In genomic region chr1:171781167-171781875, GRCh38 we compare ENCODE assay signal across 1 cellular context.
A peak's percentile ranks its signal among the peaks of the same experiment; 100 is the strongest.
TF ChIP-seq lines count a peak whose summit lies in the region.

Gene METTL13, plus strand, starts transcription at chr1:171781660. Its CDS starts 308 bp downstream, at chr1:171781968.

TF ChIP-seq in K562, 482 proteins besides CTCF, POLR2A, EP300 and RAD21 (continued from another document and continues in another):
- TF ChIP-seq E2F8 (IDR thresholded peaks at IDR 0.05; ENCODE audit: low read depth, partially characterized antibody) (peak; percentile 88), XRCC4 (IDR thresholded peaks at IDR 0.05; ENCODE audit: extremely low read depth, insufficient read depth, insufficient read length) (no peak), MYBL2 (IDR thresholded peaks at IDR 0.05; ENCODE audit: low read depth) (peak; percentile 95), MYBL2 (CRISPR knock-in tag; IDR thresholded peaks at IDR 0.05; ENCODE audit: borderline replicate concordance) (no peak), ZNF239 (CRISPR knock-in tag; IDR thresholded peaks at IDR 0.05) (no peak), GTF2E2 (tag; IDR thresholded peaks at IDR 0.05) (no peak), DLX4 (CRISPR knock-in tag; IDR thresholded peaks at IDR 0.05) (no peak), HOMEZ (CRISPR knock-in tag; IDR thresholded peaks at IDR 0.05) (no peak), BHLHE40 (IDR thresholded peaks at IDR 0.05; ENCODE audit: low read length) (peak; percentile 59), ZNF316 (IDR thresholded peaks at IDR 0.05) (no peak), ZNF253 (CRISPR knock-in tag; conservative IDR thresholded peaks at IDR 0.05) (no peak), ATF6 (CRISPR knock-in tag; IDR thresholded peaks at IDR 0.05) (peak; percentile 97; the same call in 1 of the 2 replicates), POLR3G (IDR thresholded peaks at IDR 0.05; ENCODE audit: extremely low read depth, insufficient read length, insufficient replicate concordance) (no peak), HDGF (IDR thresholded peaks at IDR 0.05) (no peak), ADNP (tag; IDR thresholded peaks at IDR 0.05) (no peak), KAT8 (IDR thresholded peaks at IDR 0.05; ENCODE audit: low read depth) (no peak), ELK1 (CRISPR knock-in tag; IDR thresholded peaks at IDR 0.05) (no peak), HNRNPUL1 (IDR thresholded peaks at IDR 0.05; ENCODE audit: low read length) (no peak), DIDO1 (tag; IDR thresholded peaks at IDR 0.05; ENCODE audit: low read depth) (peak; percentile 76), MAFF (IDR thresholded peaks at IDR 0.05; ENCODE audit: low read length) (no peak), GTF3C2 (IDR thresholded peaks at IDR 0.05; ENCODE audit: borderline replicate concordance, extremely low read depth, insufficient read length) (no peak), ZKSCAN1 (IDR thresholded peaks at IDR 0.05; ENCODE audit: low read depth, low read length) (peak; percentile 42; the same call in 1 of the 2 replicates), GTF2A2 (tag; IDR thresholded peaks at IDR 0.05) (no peak), TRIM25 (IDR thresholded peaks at IDR 0.05; ENCODE audit: borderline replicate concordance) (no peak), ZNF766 (CRISPR knock-in tag; conservative IDR thresholded peaks at IDR 0.05) (0 out of 2 replicates have a peak, but pooled peaks have one; percentile 58), ZNF717 (CRISPR knock-in tag; IDR thresholded peaks at IDR 0.05) (no peak), ARNT (IDR thresholded peaks at IDR 0.05) (peak in 1 of 2 experiments; percentile 82; a peak in 2 of 4 replicates), PPARD (CRISPR knock-in tag; IDR thresholded peaks at IDR 0.05) (no peak), HDAC6 (IDR thresholded peaks at IDR 0.05; ENCODE audit: low read depth, low read length) (no peak), THRAP3 (IDR thresholded peaks at IDR 0.05; ENCODE audit: borderline replicate concordance) (no peak), FOXP1 (CRISPR knock-in tag; IDR thresholded peaks at IDR 0.05) (no peak), ZNF507 (tag; conservative IDR thresholded peaks at IDR 0.05) (no peak), HOXB6 (CRISPR knock-in tag; IDR thresholded peaks at IDR 0.05; ENCODE audit: borderline replicate concordance) (no peak), ZBTB26 (CRISPR knock-in tag; IDR thresholded peaks at IDR 0.05) (peak; percentile 67; the same call in 1 of the 2 replicates), CBX5 (IDR thresholded peaks at IDR 0.05; ENCODE audit: borderline replicate concordance, low read depth) (0 out of 2 replicates have a peak, but pooled peaks have one; percentile 41), NBN (IDR thresholded peaks at IDR 0.05; ENCODE audit: low read depth) (peak; percentile 63), ZFX (CRISPR knock-in tag; IDR thresholded peaks at IDR 0.05) (peak; percentile 95), NCOR1 (IDR thresholded peaks at IDR 0.05) (no peak), MITF (IDR thresholded peaks at IDR 0.05) (peak; percentile 9; the same call in 1 of the 2 replicates), NKRF (IDR thresholded peaks at IDR 0.05; ENCODE audit: borderline replicate concordance) (peak; percentile 99), HMG20B (CRISPR knock-in tag; IDR thresholded peaks at IDR 0.05) (no peak), SMARCE1 (IDR thresholded peaks at IDR 0.05) (peak; percentile 2; the same call in 1 of the 2 replicates), ZNF431 (CRISPR knock-in tag; IDR thresholded peaks at IDR 0.05) (0 out of 2 replicates have a peak, but pooled peaks have one; percentile 9), TFAM (CRISPR knock-in tag; conservative IDR thresholded peaks at IDR 0.05) (no peak), RUNX1 (IDR thresholded peaks at IDR 0.05; ENCODE audit: low read depth) (no peak), ZBTB43 (CRISPR knock-in tag; IDR thresholded peaks at IDR 0.05) (peak; percentile 36; the same call in 1 of the 2 replicates), HMG20A (CRISPR knock-in tag; conservative IDR thresholded peaks at IDR 0.05) (no peak), TCFL5 (CRISPR knock-in tag; conservative IDR thresholded peaks at IDR 0.05) (no peak), SMARCA4 (IDR thresholded peaks at IDR 0.05) (no peak; the same call in 1 of the 2 replicates)
